33 cellular contexts compared by ENCODE assay signal in the genomic region with DNA sequence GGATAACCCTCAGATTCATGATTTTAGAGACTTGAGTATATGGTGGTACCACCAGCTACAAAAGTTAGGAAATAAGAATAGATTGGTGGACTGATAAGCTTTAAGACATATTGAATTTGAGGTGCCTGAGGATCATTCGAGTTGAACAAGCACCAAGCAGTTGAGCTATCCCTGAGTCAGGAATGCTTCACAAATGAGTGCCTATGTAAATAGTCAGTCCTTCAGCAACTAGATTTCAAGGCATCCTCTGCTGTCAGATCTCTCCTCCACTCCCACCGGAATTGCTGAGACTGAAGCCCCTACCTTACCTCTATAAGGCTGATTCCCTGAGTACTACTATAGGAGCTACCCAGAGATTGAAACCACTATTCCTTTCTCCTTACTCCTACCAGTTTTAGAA.
"Had no signal": no experiment of that assay in that cellular context is flagged by ENCODE, and none has a peak within 500 bp of the region (broad histone marks: within the 10 kb centered on the region; RNA-seq: fewer than 3 reads in every experiment).

No MANE protein-coding gene starts in this region.

- H3K27ac ChIP-seq: ascending aorta, body of pancreas, Peyer's patch, RWPE1, SJSA1 had no signal

- DNase-seq: activated CD4-positive, alpha-beta T cell treated with anti-CD3 and anti-CD28 coated beads for 48 hours; activated CD4-positive, alpha-beta T cell treated with anti-CD3 and anti-CD28 coated beads, Interleukin-2, amount 50 U/mL, for 4 hours; activated CD4-positive, CD25-positive, alpha-beta regulatory T cell treated with anti-CD3 and anti-CD28 coated beads, Interleukin-2, amount 50 U/mL, for 72 hours; activated CD8-positive, alpha-beta memory T cell treated with anti-CD3 and anti-CD28 coated beads, Interleukin-2, amount 10 ng/mL, durations not matched to agents 7 days and 5 days; activated effector memory CD4-positive, alpha-beta T cell treated with anti-CD3 and anti-CD28 coated beads, Interleukin-2, amount 50 U/mL, for 16 hours; activated naive CD4-positive, alpha-beta T cell treated with Interleukin-2 at 50 U/mL for 16 hours; activated naive CD8-positive, alpha-beta T cell treated with anti-CD3 and anti-CD28 coated beads, Interleukin-2, amount 50 U/mL, for 24 hours; activated T-cell treated with anti-CD3 and anti-CD28 coated beads, Interleukin-2, amount 50 U/mL, for 24 hours; amniotic stem cell; body of pancreas; Kasumi-1; MG63; MV-4-11; NCI-H1092 treated with DMSO at 0.1 percent for 48 hours; NCI-H1417 treated with DMSO at 0.1 percent for 48 hours; NCI-H1694; NCI-H2029; NCI-H2107; NCI-H345; NCI-H510A; NCI-H526 treated with DMSO at 0.1 percent for 48 hours; NCI-H82; Peyer's patch; SHP77; SW 1271 had no signal

- H3K4me3 Mint-ChIP-seq: activated CD8-positive, alpha-beta memory T cell treated with anti-CD3 and anti-CD28 coated beads, Interleukin-2, amount 10 ng/mL, durations not matched to agents 7 days and 5 days; activated naive CD8-positive, alpha-beta T cell treated with anti-CD3 and anti-CD28 coated beads, Interleukin-2, amount 50 U/mL, for 24 hours; activated T-cell treated with anti-CD3 and anti-CD28 coated beads, Interleukin-2, amount 50 U/mL, for 24 hours; activated T-helper 1 cell treated with anti-CD3 and anti-CD28 coated beads, Interleukin-12 subunit alpha, Interleukin-12 subunit beta, Interleukin-2, Interleukin-4 antibody, amounts not matched to agents 30 ng/mL and 10 ng/mL and 1 ng/mL, durations not matched to agents 14 hours and 24 hours and 36 hours; central memory CD8-positive, alpha-beta T cell; WTC11 had no signal

- H3K27me3 Mint-ChIP-seq: activated CD8-positive, alpha-beta memory T cell treated with anti-CD3 and anti-CD28 coated beads, Interleukin-2, amount 10 ng/mL, durations not matched to agents 7 days and 5 days; activated naive CD8-positive, alpha-beta T cell treated with anti-CD3 and anti-CD28 coated beads, Interleukin-2, amount 50 U/mL, for 24 hours; activated T-cell treated with anti-CD3 and anti-CD28 coated beads, Interleukin-2, amount 50 U/mL, for 24 hours; central memory CD8-positive, alpha-beta T cell had no signal

- H3K9me3 ChIP-seq: ascending aorta, body of pancreas, MG63, Peyer's patch, SJSA1 had no signal

- H3K27me3 ChIP-seq: ascending aorta, body of pancreas, MG63, Peyer's patch, SJSA1 had no signal

- ATAC-seq: activated CD8-positive, alpha-beta memory T cell treated with anti-CD3 and anti-CD28 coated beads, Interleukin-2, amount 10 ng/mL, durations not matched to agents 7 days and 5 days; activated naive CD4-positive, alpha-beta T cell treated with anti-CD3 and anti-CD28 coated beads, Interleukin-2, amount 50 U/mL, for 72 hours; activated naive CD8-positive, alpha-beta T cell treated with anti-CD3 and anti-CD28 coated beads, Interleukin-2, amount 50 U/mL, for 24 hours; body of pancreas; SK-N-SH treated with all-trans-retinoic acid at 6 μM for 48 hours; WTC11 had no signal

- H3K4me3 ChIP-seq: ascending aorta, body of pancreas, MG63, Peyer's patch, SJSA1 had no signal

- H3K27ac Mint-ChIP-seq: activated CD8-positive, alpha-beta memory T cell treated with anti-CD3 and anti-CD28 coated beads, Interleukin-2, amount 10 ng/mL, durations not matched to agents 7 days and 5 days; activated naive CD8-positive, alpha-beta T cell treated with anti-CD3 and anti-CD28 coated beads, Interleukin-2, amount 50 U/mL, for 24 hours; activated T-cell treated with anti-CD3 and anti-CD28 coated beads, Interleukin-2, amount 50 U/mL, for 24 hours; activated T-helper 1 cell treated with anti-CD3 and anti-CD28 coated beads, Interleukin-12 subunit alpha, Interleukin-12 subunit beta, Interleukin-2, Interleukin-4 antibody, amounts not matched to agents 30 ng/mL and 10 ng/mL and 1 ng/mL, durations not matched to agents 14 hours and 24 hours and 36 hours; WTC11 had no signal

- H3K9me3 Mint-ChIP-seq: activated naive CD4-positive, alpha-beta T cell treated with anti-CD3 and anti-CD28 coated beads, Interleukin-2, amount 50 U/mL, for 72 hours; activated naive CD8-positive, alpha-beta T cell treated with anti-CD3 and anti-CD28 coated beads, Interleukin-2, amount 50 U/mL, for 24 hours; activated T-cell treated with anti-CD3 and anti-CD28 coated beads, Interleukin-2, amount 50 U/mL, for 24 hours; activated T-helper 1 cell treated with anti-CD3 and anti-CD28 coated beads, Interleukin-12 subunit alpha, Interleukin-12 subunit beta, Interleukin-2, Interleukin-4 antibody, amounts not matched to agents 30 ng/mL and 10 ng/mL and 1 ng/mL, durations not matched to agents 14 hours and 24 hours and 36 hours; central memory CD8-positive, alpha-beta T cell; WTC11 had no signal
